8 cellular contexts compared by ENCODE assay signal in genomic region chr22:31943206-31943975, GRCh38.
A peak's percentile ranks its signal among the peaks of the same experiment; 100 is the strongest.
DNase-seq lines count a peak whose midpoint lies in the region; ATAC-seq and TF ChIP-seq lines count a peak whose summit lies in the region.

No MANE protein-coding gene starts in this region.

- H3K27me3 ChIP-seq in MM.1S (replicated peaks; ENCODE audit: insufficient read depth, low read length) (no peaks in the 10 kb centered on the region), endocrine pancreas (ENCODE audit: control insufficient read depth, insufficient read depth, low read length) (no peaks in the 10 kb centered on the region), neutrophil (no peaks in the 10 kb centered on the region)

- H4K20me1 ChIP-seq in MM.1S (ENCODE audit: insufficient read depth, low read length) = peaks cover 7% of the 10 kb centered on the region

- H3K9me3 ChIP-seq in MM.1S (replicated peaks; ENCODE audit: insufficient read depth, low read length) (no peaks in the 10 kb centered on the region), endocrine pancreas (ENCODE audit: control insufficient read depth, low read length) (no peaks in the 10 kb centered on the region), neutrophil (no peaks in the 10 kb centered on the region)

- ATAC-seq in HG02798 (IDR thresholded peaks at IDR 0.05; ENCODE audit: poor library complexity, unreplicated experiment) (no peak), GM19455 (IDR thresholded peaks at IDR 0.05; ENCODE audit: unreplicated experiment) (no peak)

- H3K27ac ChIP-seq in C4-2B = peak overlapping the region; percentile 95
- peak overlapping the region; percentile 74 for H3K27ac ChIP-seq in MM.1S (ENCODE audit: low read length)
- peak overlapping the region; percentile 89 for H3K27ac ChIP-seq in neutrophil

- H3F3A ChIP-seq in MM.1S (ENCODE audit: insufficient read depth, low read length) = peaks cover 9% of the 10 kb centered on the region

- H3K4me3 ChIP-seq in MM.1S (ENCODE audit: low read length) (peak overlapping the region; percentile 67), endocrine pancreas (ENCODE audit: control insufficient read depth, insufficient read depth, low read length) (no peak overlapping the region), neutrophil (ENCODE audit: low read depth in 1 of 2, low read length in 1 of 2) (peak overlapping the region; percentile 69 to 84)

- no peaks in the 10 kb centered on the region for H3K9me2 ChIP-seq in MM.1S (replicated peaks; ENCODE audit: insufficient read depth, low read length)

- H3K4me2 ChIP-seq in MM.1S (ENCODE audit: low read depth, low read length) = peak overlapping the region; percentile 95

- TF ChIP-seq CTCF in C4-2B (conservative IDR thresholded peaks at IDR 0.05) (no peak), MM.1S (IDR thresholded peaks at IDR 0.05; ENCODE audit: low read length) (no peak), neutrophil (IDR thresholded peaks at IDR 0.05) (no peak)

- peak overlapping the region; percentile 86 for H2AFZ ChIP-seq in MM.1S (ENCODE audit: low read length)

- H3K79me2 ChIP-seq in MM.1S (ENCODE audit: low read length) = peaks cover 37% of the 10 kb centered on the region

- H3K36me3 ChIP-seq in MM.1S (replicated peaks; ENCODE audit: insufficient read depth, low read length) = peaks cover 5% of the 10 kb centered on the region; the same call in 1 of the 2 replicates
- H3K36me3 ChIP-seq in endocrine pancreas (ENCODE audit: control insufficient read depth, insufficient read depth, low read length) = no peaks in the 10 kb centered on the region
- H3K36me3 ChIP-seq in neutrophil = no peaks in the 10 kb centered on the region

- peaks cover 14% of the 10 kb centered on the region for H3K4me1 ChIP-seq in MM.1S (ENCODE audit: low read length)
- H3K4me1 ChIP-seq in endocrine pancreas (ENCODE audit: control insufficient read depth, insufficient read depth, low read length) = peaks cover 8% of the 10 kb centered on the region
- H3K4me1 ChIP-seq in neutrophil (ENCODE audit: control insufficient read depth in 1 of 2, insufficient read depth in 1 of 2, low read depth in 1 of 2, low read length in 1 of 2) = peaks cover 48 to 53% of the 10 kb centered on the region in 2 experiments

- DNase-seq in MM.1S (no peak), SW480 (ENCODE audit: low spot score) (no peak), NCI-H748 (lab: John Stamatoyannopoulos, UW; ENCODE audit: unreplicated experiment) (no peak)

- peak overlapping the region; percentile 84 for H3K9ac ChIP-seq in MM.1S (ENCODE audit: low read length)
- peak overlapping the region; percentile 84 for H3K9ac ChIP-seq in endocrine pancreas (ENCODE audit: control insufficient read depth, insufficient read depth, low read length)
